31 cellular contexts compared by ENCODE assay signal in the genomic region with DNA sequence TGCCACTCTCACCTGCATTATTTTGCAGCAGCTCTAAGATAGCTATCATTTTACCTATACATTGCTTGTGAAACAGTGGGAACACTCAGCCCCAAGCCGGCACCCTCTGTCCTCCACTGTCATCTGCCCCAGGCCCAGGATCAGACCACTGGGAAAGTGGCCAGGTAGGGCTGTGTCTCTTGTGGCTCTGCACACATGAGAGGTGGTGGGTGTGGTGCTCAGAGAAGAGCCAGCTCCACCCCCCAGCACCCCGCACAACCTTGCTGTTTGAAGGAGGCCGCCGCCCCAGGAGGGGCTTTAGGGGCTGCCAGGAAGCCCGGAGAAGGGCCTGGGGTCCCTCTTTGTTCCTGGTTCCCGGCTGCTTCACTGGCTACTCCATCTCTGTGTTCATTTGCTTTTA. TPM values are rescaled to one million over a fixed set of nuclear protein-coding genes. Genes with fewer than 3 reads are reported as not detected.
DNase-seq lines count a peak whose midpoint lies in the region; ATAC-seq lines count a peak whose summit lies in the region.
"Had no signal": no experiment of that assay in that cellular context is flagged by ENCODE, and none has a peak within 500 bp of the region (broad histone marks: within the 10 kb centered on the region; RNA-seq: fewer than 3 reads in every experiment).

No MANE protein-coding gene starts in this region.

- H3K27ac Mint-ChIP-seq in activated naive CD8-positive, alpha-beta T cell treated with anti-CD3 and anti-CD28 coated beads, Interleukin-2, amount 10 ng/mL, durations not matched to agents 7 days and 5 days, result peak overlapping the region; percentile 84
- H3K27ac Mint-ChIP-seq in naive thymus-derived CD8-positive, alpha-beta T cell, result peak overlapping the region in 7 of 10 donors; percentile 35 to 85 (median 82)

- POLR2A ChIA-PET in activated naive CD8-positive, alpha-beta T cell treated with anti-CD3 and anti-CD28 coated beads, Interleukin-2, amount 10 ng/mL, durations not matched to agents 7 days and 5 days (lab: Charles Lee), result interaction anchor here (1.2 to 3.2 kb wide), 4 partner anchors 15 to 59 kb away, joined by 5 to 16 read pairs (median 5); a partner anchor contains a TSS
- POLR2A ChIA-PET in naive thymus-derived CD8-positive, alpha-beta T cell (lab: Charles Lee), result no interaction called here

- peak; percentile 18 for DNase-seq in NCI-H2171 treated with DMSO at 0.1 percent for 48 hours (lab: John Stamatoyannopoulos, UW)
- no peak for DNase-seq in NCI-H2171 (lab: John Stamatoyannopoulos, UW)
- DNase-seq in activated naive CD8-positive, alpha-beta T cell treated with anti-CD3 and anti-CD28 coated beads, Interleukin-2, amount 10 ng/mL, durations not matched to agents 7 days and 5 days, result no peak
- DNase-seq in naive thymus-derived CD8-positive, alpha-beta T cell, result peak in 3 of 10 donors; percentile 6 to 19 (median 7)
- DNase-seq in EL, result no peak
- no peak for DNase-seq in activated T-cell treated with anti-CD3 and anti-CD28 coated beads for 4 hours
- DNase-seq: activated CD4-positive, alpha-beta T cell treated with anti-CD3 and anti-CD28 coated beads for 1 hour; activated CD8-positive, alpha-beta T cell treated with anti-CD3 and anti-CD28 coated beads for 36 hours; CD4-positive, alpha-beta T cell; DMS 273 treated with DMSO at 0.1 percent for 48 hours; erythroblast; KG1; NCI-H1417 treated with DMSO at 0.1 percent for 48 hours; NCI-H446; NCI-H774; right lobe of liver; SK-N-SH; spleen; stimulated activated CD4-positive, alpha-beta T cell treated with anti-CD3 and anti-CD28 coated beads, Interleukin-2, amount 100 ng/mL, for 24 hours; T-helper 17 cell; testis; uterus had no signal

- H3K27me3 Mint-ChIP-seq in activated naive CD8-positive, alpha-beta T cell treated with anti-CD3 and anti-CD28 coated beads, Interleukin-2, amount 10 ng/mL, durations not matched to agents 7 days and 5 days, result no peaks in the 10 kb centered on the region
- no peaks in the 10 kb centered on the region for H3K27me3 Mint-ChIP-seq in naive thymus-derived CD8-positive, alpha-beta T cell
- H3K27me3 Mint-ChIP-seq: activated CD8-positive, alpha-beta T cell treated with anti-CD3 and anti-CD28 coated beads for 36 hours; CD4-positive, alpha-beta T cell; memory B cell; stimulated activated naive CD8-positive, alpha-beta T cell treated with anti-CD3 and anti-CD28 coated beads, Interleukin-15, Interleukin-2, amounts not matched to agents 100 ng/mL and 50 ng/mL, for 24 hours; T-helper 17 cell had no signal

- H3K36me3 Mint-ChIP-seq in activated naive CD8-positive, alpha-beta T cell treated with anti-CD3 and anti-CD28 coated beads, Interleukin-2, amount 10 ng/mL, durations not matched to agents 7 days and 5 days, result peaks cover 15% of the 10 kb centered on the region
- H3K36me3 Mint-ChIP-seq in naive thymus-derived CD8-positive, alpha-beta T cell, result peaks cover 0 to 3% (median 0%) of the 10 kb centered on the region in 3 donors
- H3K36me3 Mint-ChIP-seq: memory B cell had no signal

- H3K27ac ChIP-seq in KOPT-K1 (ENCODE audit: low read depth, low read length, poor library complexity, severe bottlenecking), result peak overlapping the region; percentile 86
- H3K27ac ChIP-seq: right lobe of liver, testis, uterus had no signal

- no peaks in the 10 kb centered on the region for H3K9me3 Mint-ChIP-seq in activated naive CD8-positive, alpha-beta T cell treated with anti-CD3 and anti-CD28 coated beads, Interleukin-2, amount 10 ng/mL, durations not matched to agents 7 days and 5 days
- H3K9me3 Mint-ChIP-seq in naive thymus-derived CD8-positive, alpha-beta T cell, result no peaks in the 10 kb centered on the region
- H3K9me3 Mint-ChIP-seq: activated CD8-positive, alpha-beta T cell treated with anti-CD3 and anti-CD28 coated beads for 36 hours; CD4-positive, alpha-beta T cell; memory B cell; stimulated activated naive CD8-positive, alpha-beta T cell treated with anti-CD3 and anti-CD28 coated beads, Interleukin-15, Interleukin-2, amounts not matched to agents 100 ng/mL and 50 ng/mL, for 24 hours had no signal

- peaks cover 70% of the 10 kb centered on the region for H3K4me1 Mint-ChIP-seq in activated naive CD8-positive, alpha-beta T cell treated with anti-CD3 and anti-CD28 coated beads, Interleukin-2, amount 10 ng/mL, durations not matched to agents 7 days and 5 days
- peaks cover 37 to 87% (median 82%) of the 10 kb centered on the region in 4 donors for H3K4me1 Mint-ChIP-seq in naive thymus-derived CD8-positive, alpha-beta T cell

- peaks cover 5% of the 10 kb centered on the region; the same call in 1 of the 2 replicates for H3K36me3 ChIP-seq in KOPT-K1 (ENCODE audit: insufficient read depth, low read length)
- H3K36me3 ChIP-seq: right lobe of liver, uterus had no signal

- H3K9me3 ChIP-seq in KOPT-K1 (ENCODE audit: insufficient read depth, low read length, poor library complexity, severe bottlenecking), result no peaks in the 10 kb centered on the region
- H3K9me3 ChIP-seq: right lobe of liver, SK-N-SH, spleen, testis, uterus had no signal

- H3K4me3 Mint-ChIP-seq in activated naive CD8-positive, alpha-beta T cell treated with anti-CD3 and anti-CD28 coated beads, Interleukin-2, amount 10 ng/mL, durations not matched to agents 7 days and 5 days, result peak overlapping the region; percentile 69
- peak overlapping the region in 9 of 10 donors; percentile 36 to 82 (median 70) for H3K4me3 Mint-ChIP-seq in naive thymus-derived CD8-positive, alpha-beta T cell

- no peak for ATAC-seq in activated naive CD8-positive, alpha-beta T cell treated with anti-CD3 and anti-CD28 coated beads, Interleukin-2, amount 10 ng/mL, durations not matched to agents 7 days and 5 days (ENCODE audit: low read depth)
- ATAC-seq in naive thymus-derived CD8-positive, alpha-beta T cell, result no peak
- ATAC-seq in GM18873 (IDR thresholded peaks at IDR 0.05; ENCODE audit: low FRiP score, unreplicated experiment), result no peak
- ATAC-seq: activated CD8-positive, alpha-beta T cell treated with anti-CD3 and anti-CD28 coated beads for 36 hours; left lobe of liver; right lobe of liver; T-helper 17 cell had no signal

RNA-seq across cellular contexts. Expression of a gene that starts 26.6 kb away (rescaled TPM):
- 10 to 100 TPM; 29.5 to 31.9 TPM for total RNA-seq in activated naive CD8-positive, alpha-beta T cell treated with anti-CD3 and anti-CD28 coated beads, Interleukin-2, amount 10 ng/mL, durations not matched to agents 7 days and 5 days
- total RNA-seq in naive thymus-derived CD8-positive, alpha-beta T cell, result 10 to 100 TPM; 32.9 to 33.3 TPM
- polyA plus RNA-seq in naive thymus-derived CD8-positive, alpha-beta T cell, result 1 to 10 TPM in 1 of 3 donors, under 1 TPM in 2; 0.40 to 2.0 (median 0.83) TPM

RNA-seq across cellular contexts. Expression of a gene that starts 40.5 kb away (rescaled TPM):
- total RNA-seq in activated naive CD8-positive, alpha-beta T cell treated with anti-CD3 and anti-CD28 coated beads, Interleukin-2, amount 10 ng/mL, durations not matched to agents 7 days and 5 days, result 10 to 100 TPM; 24.8 to 26.2 TPM
- total RNA-seq in naive thymus-derived CD8-positive, alpha-beta T cell, result 10 to 100 TPM; 13.5 to 19.8 TPM
- polyA plus RNA-seq in naive thymus-derived CD8-positive, alpha-beta T cell, result 10 to 100 TPM; 44.2 to 70.0 (median 50.3) TPM

RNA-seq across cellular contexts. Expression of a gene that starts 41.2 kb away (rescaled TPM):
- under 1 TPM; 0.31 to 0.47 TPM for total RNA-seq in activated naive CD8-positive, alpha-beta T cell treated with anti-CD3 and anti-CD28 coated beads, Interleukin-2, amount 10 ng/mL, durations not matched to agents 7 days and 5 days
- 1 to 10 TPM in 1 of 2 experiments, under 1 TPM in 1; 0.85 to 1.0 TPM for total RNA-seq in naive thymus-derived CD8-positive, alpha-beta T cell
- polyA plus RNA-seq in naive thymus-derived CD8-positive, alpha-beta T cell, result under 1 TPM; 0.17 to 0.47 (median 0.43) TPM
- total RNA-seq: A172, cardiac septum, left lobe of liver, posterior vena cava had no signal

RNA-seq across cellular contexts. Expression of a gene that starts 43.3 kb away (rescaled TPM):
- total RNA-seq in activated naive CD8-positive, alpha-beta T cell treated with anti-CD3 and anti-CD28 coated beads, Interleukin-2, amount 10 ng/mL, durations not matched to agents 7 days and 5 days, result 1 to 10 TPM; 4.8 TPM
- 1 to 10 TPM; 2.3 to 2.4 TPM for total RNA-seq in naive thymus-derived CD8-positive, alpha-beta T cell
- 1 to 10 TPM; 1.0 to 1.6 (median 1.1) TPM for polyA plus RNA-seq in naive thymus-derived CD8-positive, alpha-beta T cell
- total RNA-seq: A172, H4 had no signal

RNA-seq across cellular contexts. Expression of a gene that starts 58.5 kb away (rescaled TPM):
- 10 to 100 TPM; 61.1 to 63.6 TPM for total RNA-seq in activated naive CD8-positive, alpha-beta T cell treated with anti-CD3 and anti-CD28 coated beads, Interleukin-2, amount 10 ng/mL, durations not matched to agents 7 days and 5 days
- total RNA-seq in naive thymus-derived CD8-positive, alpha-beta T cell, result 10 to 100 TPM; 48.5 to 51.0 TPM
- 100 to 1,000 TPM; 149 to 193 (median 183) TPM for polyA plus RNA-seq in naive thymus-derived CD8-positive, alpha-beta T cell
